ENCODE assay signal across 18 cellular contexts in genomic region chr10:86344714-86345161, GRCh38. TPM values are rescaled to one million over a fixed set of nuclear protein-coding genes. Genes with fewer than 3 reads are reported as not detected.
DNase-seq lines count a peak whose midpoint lies in the region; ATAC-seq, FAIRE-seq and TF ChIP-seq lines count a peak whose summit lies in the region.
"Had no signal": no experiment of that assay in that cellular context is flagged by ENCODE, and none has a peak within 500 bp of the region (broad histone marks: within the 10 kb centered on the region; RNA-seq: fewer than 3 reads in every experiment).

No MANE protein-coding gene starts in this region.

- BruUV-seq in HCT116 (replicated peaks; lab: Mats Ljungman, UMichigan), result no TSS peak

- peaks cover 28 to 42% of the 10 kb centered on the region in 2 experiments for H3K4me1 ChIP-seq in HCT116 (ENCODE audit: control insufficient read depth in 1 of 2, insufficient read depth in 2 of 2, low read length in 2 of 2)
- H3K4me1 ChIP-seq in sigmoid colon, result no peaks in the 10 kb centered on the region
- H3K4me1 ChIP-seq: vagina had no signal

- H3K9me3 ChIP-seq in HCT116 (ENCODE audit: control insufficient read depth in 1 of 2, insufficient read depth in 1 of 2, low read depth in 1 of 2, low read length in 2 of 2), result no peaks in the 10 kb centered on the region
- H3K9me3 ChIP-seq in sigmoid colon, result no peaks in the 10 kb centered on the region
- H3K9me3 ChIP-seq: vagina had no signal

- CTCF ChIA-PET in activated CD8-positive, alpha-beta memory T cell treated with anti-CD3 and anti-CD28 coated beads, Interleukin-2, amount 10 ng/mL, durations not matched to agents 7 days and 5 days (lab: Charles Lee), result no interaction called here
- CTCF ChIA-PET in HCT116 (lab: Charles Lee), result no interaction called here
- CTCF ChIA-PET in activated CD8-positive, alpha-beta T cell treated with anti-CD3 and anti-CD28 coated beads for 36 hours (lab: Charles Lee), result interaction anchor here (0.7 kb wide), 1 partner anchor 30 kb away, joined by 3 read pairs; no protein-coding TSS in a partner anchor

- intact Hi-C loops in HCT116 (cut with micrococcal nuclease), result no loop called here
- intact Hi-C loops in activated CD8-positive, alpha-beta T cell treated with anti-CD3 and anti-CD28 coated beads for 36 hours (cut with micrococcal nuclease), result no loop called here
- intact Hi-C loops in sigmoid colon (cut with DNase I), result no loop called here

- WGBS in sigmoid colon, 2 donors, result 33 to 62% methylated on average over 6 of the region's 6 CpGs

- no peak overlapping the region for H2AFZ ChIP-seq in HCT116 (ENCODE audit: low read depth, low read length, poor library complexity, severe bottlenecking)

- H3K4me1 Mint-ChIP-seq in activated CD8-positive, alpha-beta memory T cell treated with anti-CD3 and anti-CD28 coated beads, Interleukin-2, amount 10 ng/mL, durations not matched to agents 7 days and 5 days, result peaks cover 9% of the 10 kb centered on the region
- H3K4me1 Mint-ChIP-seq in activated CD8-positive, alpha-beta T cell treated with anti-CD3 and anti-CD28 coated beads for 36 hours (ENCODE audit: low read depth), result no peaks in the 10 kb centered on the region

- H3K9ac ChIP-seq in HCT116 (ENCODE audit: low read length), result no peak overlapping the region

- no peak overlapping the region for H3K27ac Mint-ChIP-seq in activated CD8-positive, alpha-beta memory T cell treated with anti-CD3 and anti-CD28 coated beads, Interleukin-2, amount 10 ng/mL, durations not matched to agents 7 days and 5 days
- H3K27ac Mint-ChIP-seq in activated CD8-positive, alpha-beta T cell treated with anti-CD3 and anti-CD28 coated beads for 36 hours, result no peak overlapping the region
- H3K27ac Mint-ChIP-seq: activated naive CD4-positive, alpha-beta T cell treated with anti-CD3 and anti-CD28 coated beads, Interleukin-2, amount 50 U/mL, for 72 hours had no signal

- no peaks in the 10 kb centered on the region for H3K79me2 ChIP-seq in HCT116 (ENCODE audit: insufficient read depth, low read length)

- no peak overlapping the region for H3K4me3 ChIP-seq in HCT116 (replicated peaks in 1 of 2; ENCODE audit: low read depth in 1 of 2, low read length in 2 of 2)
- no peak overlapping the region for H3K4me3 ChIP-seq in sigmoid colon
- H3K4me3 ChIP-seq: cardiac muscle cell, vagina had no signal

- no peaks in the 10 kb centered on the region for H3K9me3 Mint-ChIP-seq in activated CD8-positive, alpha-beta memory T cell treated with anti-CD3 and anti-CD28 coated beads, Interleukin-2, amount 10 ng/mL, durations not matched to agents 7 days and 5 days (ENCODE audit: low read depth)
- H3K9me3 Mint-ChIP-seq in activated CD8-positive, alpha-beta T cell treated with anti-CD3 and anti-CD28 coated beads for 36 hours, result no peaks in the 10 kb centered on the region
- H3K9me3 Mint-ChIP-seq: activated naive CD4-positive, alpha-beta T cell treated with anti-CD3 and anti-CD28 coated beads, Interleukin-2, amount 50 U/mL, for 72 hours had no signal

- no peak for FAIRE-seq in GM19239 (lab: Jason Lieb, UNC)
- FAIRE-seq: endometrium, G401.6, keratinocyte had no signal

- TF ChIP-seq EP300 in sigmoid colon (IDR thresholded peaks at IDR 0.05), result no peak

- ATAC-seq in activated CD8-positive, alpha-beta memory T cell treated with anti-CD3 and anti-CD28 coated beads, Interleukin-2, amount 10 ng/mL, durations not matched to agents 7 days and 5 days, result peak; percentile 52
- peak; percentile 29; the same call in 1 of the 2 replicates for ATAC-seq in HCT116
- ATAC-seq in activated CD8-positive, alpha-beta T cell treated with anti-CD3 and anti-CD28 coated beads for 36 hours, result peak; percentile 51
- ATAC-seq: activated naive CD4-positive, alpha-beta T cell treated with anti-CD3 and anti-CD28 coated beads, Interleukin-2, amount 50 U/mL, for 72 hours had no signal

- no peak for TF ChIP-seq RAD21 in HCT116 (IDR thresholded peaks at IDR 0.05; ENCODE audit: low read depth)

- RAD21 ChIA-PET in HCT116 (lab: Charles Lee; ENCODE audit: low non-redundant PET in 1 of 2, low total read pairs in 2 of 2, uncharacterized antibody in 2 of 2, unreplicated experiment in 2 of 2), result no interaction called here

- H3K27me3 ChIP-seq in HCT116 (ENCODE audit: insufficient read depth, low read length), result no peaks in the 10 kb centered on the region
- no peaks in the 10 kb centered on the region for H3K27me3 ChIP-seq in sigmoid colon
- H3K27me3 ChIP-seq: cardiac muscle cell, vagina had no signal

- TF ChIP-seq CTCF in HCT116 (IDR thresholded peaks at IDR 0.05 in 2 of 3, conservative IDR thresholded peaks at IDR 0.05 in 1 of 3; ENCODE audit: borderline replicate concordance in 1 of 3, insufficient read depth in 1 of 3, low read depth in 2 of 3, low read length in 2 of 3) (peak in 1 of 3 experiments; percentile 13; a peak in 1 of 6 replicates), sigmoid colon (IDR thresholded peaks at IDR 0.05) (no peak)
- TF ChIP-seq CTCF in activated CD8-positive, alpha-beta T cell treated with anti-CD3 and anti-CD28 coated beads for 36 hours (IDR thresholded peaks at IDR 0.05), result no peak

- H3K27me3 Mint-ChIP-seq in activated CD8-positive, alpha-beta memory T cell treated with anti-CD3 and anti-CD28 coated beads, Interleukin-2, amount 10 ng/mL, durations not matched to agents 7 days and 5 days, result peaks cover 1% of the 10 kb centered on the region
- H3K27me3 Mint-ChIP-seq in activated CD8-positive, alpha-beta T cell treated with anti-CD3 and anti-CD28 coated beads for 36 hours, result peaks cover 2% of the 10 kb centered on the region

- no peaks in the 10 kb centered on the region for H4K20me1 ChIP-seq in HCT116 (ENCODE audit: insufficient read depth)

- peak overlapping the region; percentile 80 for H3K4me2 ChIP-seq in HCT116 (ENCODE audit: low read length)

- POLR2A ChIA-PET in HCT116 (lab: Charles Lee), result no interaction called here
- POLR2A ChIA-PET in activated CD8-positive, alpha-beta T cell treated with anti-CD3 and anti-CD28 coated beads for 36 hours (lab: Charles Lee), result no interaction called here

- no peak overlapping the region for H3K4me3 Mint-ChIP-seq in activated CD8-positive, alpha-beta memory T cell treated with anti-CD3 and anti-CD28 coated beads, Interleukin-2, amount 10 ng/mL, durations not matched to agents 7 days and 5 days
- no peak overlapping the region for H3K4me3 Mint-ChIP-seq in activated CD8-positive, alpha-beta T cell treated with anti-CD3 and anti-CD28 coated beads for 36 hours

- no peaks in the 10 kb centered on the region for H3K9me2 ChIP-seq in HCT116 (ENCODE audit: insufficient read depth)

- TF ChIP-seq POLR2A in HCT116 (IDR thresholded peaks at IDR 0.05; ENCODE audit: borderline replicate concordance, extremely low read depth, insufficient read depth, insufficient read length) (no peak), sigmoid colon (IDR thresholded peaks at IDR 0.05) (no peak)

- H3K36me3 Mint-ChIP-seq in activated CD8-positive, alpha-beta memory T cell treated with anti-CD3 and anti-CD28 coated beads, Interleukin-2, amount 10 ng/mL, durations not matched to agents 7 days and 5 days, result no peaks in the 10 kb centered on the region
- no peaks in the 10 kb centered on the region for H3K36me3 Mint-ChIP-seq in activated CD8-positive, alpha-beta T cell treated with anti-CD3 and anti-CD28 coated beads for 36 hours (ENCODE audit: low read depth)
- H3K36me3 Mint-ChIP-seq: activated naive CD4-positive, alpha-beta T cell treated with anti-CD3 and anti-CD28 coated beads, Interleukin-2, amount 50 U/mL, for 72 hours had no signal

- no peaks in the 10 kb centered on the region for H3K36me3 ChIP-seq in HCT116 (ENCODE audit: control insufficient read depth in 1 of 2, insufficient read depth in 2 of 2, low read length in 2 of 2)
- no peaks in the 10 kb centered on the region for H3K36me3 ChIP-seq in sigmoid colon
- H3K36me3 ChIP-seq: cardiac muscle cell, vagina had no signal

- DNase-seq in activated CD8-positive, alpha-beta memory T cell treated with anti-CD3 and anti-CD28 coated beads, Interleukin-2, amount 10 ng/mL, durations not matched to agents 7 days and 5 days, result no peak
- DNase-seq in activated CD8-positive, alpha-beta memory T cell treated with anti-CD3 and anti-CD28 coated beads for 24 hours, result no peak
- DNase-seq in HCT116 (ENCODE audit: low read depth, low spot score) (no peak), sigmoid colon (peak; percentile 62), NK-92 (lab: John Stamatoyannopoulos, UW; ENCODE audit: unreplicated experiment) (no peak), KG1 (lab: John Stamatoyannopoulos, UW) (no peak), GM19239 (ENCODE audit: insufficient read length, low spot score) (no peak)
- no peak for DNase-seq in activated CD8-positive, alpha-beta T cell treated with anti-CD3 and anti-CD28 coated beads for 36 hours
- DNase-seq: H7; stimulated activated CD4-positive, alpha-beta T cell treated with anti-CD3 and anti-CD28 coated beads, Interleukin-4, amount 100 ng/mL, for 1 hour had no signal

- H3K27ac ChIP-seq in HCT116 (ENCODE audit: low read depth, low read length) (no peak overlapping the region), sigmoid colon (no peak overlapping the region)
- H3K27ac ChIP-seq: cardiac muscle cell, vagina had no signal

TF ChIP-seq in HCT116, 20 proteins besides CTCF, POLR2A, EP300 and RAD21:
- TF ChIP-seq SP1 (IDR thresholded peaks at IDR 0.05; ENCODE audit: low read depth), result no peak
- TF ChIP-seq MAX (IDR thresholded peaks at IDR 0.05), result peak; percentile 88

RNA-seq across cellular contexts. Expression of gene GRID1, which starts 21.9 kb away (rescaled TPM):
- not detected for total RNA-seq in activated CD8-positive, alpha-beta memory T cell treated with anti-CD3 and anti-CD28 coated beads, Interleukin-2, amount 10 ng/mL, durations not matched to agents 7 days and 5 days
- total RNA-seq in HCT116 (2021; ENCODE audit: unreplicated experiment) (5.6 TPM), sigmoid colon (1 to 10 TPM in 3 of 4 donors, under 1 TPM in 1; 0.66 to 4.7 (median 1.5) TPM)
- polyA plus RNA-seq in HCT116 (2012), result 4.8 and 5.0 TPM in 2 replicates
- not detected for total RNA-seq in activated CD8-positive, alpha-beta T cell treated with anti-CD3 and anti-CD28 coated beads for 36 hours
- 1 to 10 TPM in 1 of 3 donors, not detected in 2; 1.1 TPM for polyA plus RNA-seq in sigmoid colon
- total RNA-seq: activated naive CD4-positive, alpha-beta T cell treated with anti-CD3 and anti-CD28 coated beads, Interleukin-2, amount 50 U/mL, for 72 hours; M059J; myocyte had no signal
